Comparison of ENCODE assay signal across 9 cellular contexts in the genomic region with DNA sequence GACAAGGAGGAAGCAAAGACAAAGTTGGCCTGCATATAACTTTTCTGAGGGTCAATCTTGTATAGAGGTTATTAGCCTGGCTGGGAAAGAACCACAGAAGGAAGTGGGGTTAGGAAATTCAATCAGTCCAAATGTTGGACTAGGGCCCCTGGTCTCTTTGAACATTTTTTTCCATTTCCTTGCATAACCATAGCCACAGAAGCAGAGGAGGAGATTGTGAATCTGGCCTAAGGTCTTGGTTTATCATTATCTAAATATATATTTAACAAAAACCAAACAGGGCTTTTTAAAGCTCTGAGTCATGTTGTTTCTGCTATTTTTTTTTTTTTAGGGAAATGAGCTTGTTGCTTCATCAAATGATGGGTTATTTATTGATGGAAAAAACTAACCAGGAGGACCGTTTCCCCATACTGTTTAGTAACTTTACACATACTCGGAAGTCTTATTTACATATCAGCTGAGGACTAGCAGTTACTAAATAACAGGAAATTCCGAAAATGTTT.
DNase-seq lines count a peak whose midpoint lies in the region; ATAC-seq, FAIRE-seq and TF ChIP-seq lines count a peak whose summit lies in the region.
"Had no signal": no experiment of that assay in that cellular context is flagged by ENCODE, and none has a peak within 500 bp of the region (broad histone marks: within the 10 kb centered on the region; RNA-seq: fewer than 3 reads in every experiment).

No MANE protein-coding gene starts in this region.

- H3K9ac ChIP-seq in endothelial cell of umbilical vein (replicated peaks; ENCODE audit: extremely low read depth, insufficient read depth, low read length), result no peak overlapping the region

- no peaks in the 10 kb centered on the region for H3K36me3 ChIP-seq in endothelial cell of umbilical vein (ENCODE audit: control insufficient read depth in 2 of 2, extremely low read depth in 1 of 2, insufficient read depth in 2 of 2, low read length in 2 of 2)

- no peak overlapping the region for H2AFZ ChIP-seq in endothelial cell of umbilical vein (ENCODE audit: low read depth, low read length)

- CTCF ChIA-PET in endothelial cell of umbilical vein (lab: Charles Lee), result interaction anchor here (1.2 to 1.5 kb wide), 3 partner anchors 11 to 26 kb away, joined by 4 to 7 read pairs (median 5); no protein-coding TSS in a partner anchor

- FAIRE-seq in endothelial cell of umbilical vein (lab: Jason Lieb, UNC) (no peak), urothelium cell line (lab: Jason Lieb, UNC) (no peak)

- no peaks in the 10 kb centered on the region for H3K9me1 ChIP-seq in endothelial cell of umbilical vein (replicated peaks; ENCODE audit: control insufficient read depth, extremely low read depth, insufficient read depth, low read length)

- POLR2A ChIA-PET in endothelial cell of umbilical vein (lab: Charles Lee), result no interaction called here

- ATAC-seq in GM19467 (IDR thresholded peaks at IDR 0.05; ENCODE audit: unreplicated experiment) (peak; percentile 82), HG03378 (IDR thresholded peaks at IDR 0.05; ENCODE audit: unreplicated experiment) (peak; percentile 87), GM19455 (IDR thresholded peaks at IDR 0.05; ENCODE audit: unreplicated experiment) (no peak)

- no peak overlapping the region for H3K27ac ChIP-seq in endothelial cell of umbilical vein (ENCODE audit: insufficient read depth, low read depth, low read length)

- dilution Hi-C loops in endothelial cell of umbilical vein (cut with MboI; ENCODE audit: extremely low pct_ligation_motif_present, low sequenced_read_pairs), result no loop called here

- TF ChIP-seq CTCF in AG10803 (conservative IDR thresholded peaks at IDR 0.05; ENCODE audit: low read length) (no peak), endothelial cell of umbilical vein (IDR thresholded peaks at IDR 0.05; ENCODE audit: extremely low read depth in 1 of 2, insufficient read depth in 1 of 2, low read depth in 1 of 2, low read length in 2 of 2) (no peak)

- H3K4me3 ChIP-seq in AG10803 (ENCODE audit: low read length) (no peak overlapping the region), endothelial cell of umbilical vein (replicated peaks in 1 of 3; ENCODE audit: insufficient read depth in 1 of 3, low read depth in 1 of 3, low read length in 3 of 3) (no peak overlapping the region)

- no peaks in the 10 kb centered on the region for H3K79me2 ChIP-seq in endothelial cell of umbilical vein (ENCODE audit: control insufficient read depth, insufficient read depth, low read length)

- BruUV-seq in endothelial cell of umbilical vein (replicated peaks; lab: Mats Ljungman, UMichigan), result no TSS peak

- H3K4me2 ChIP-seq in endothelial cell of umbilical vein (ENCODE audit: insufficient read depth, low read length), result no peak overlapping the region

- TF ChIP-seq POLR2A in endothelial cell of umbilical vein (IDR thresholded peaks at IDR 0.05; ENCODE audit: low read depth, low read length), result no peak

- no peaks in the 10 kb centered on the region for H3K9me3 ChIP-seq in endothelial cell of umbilical vein (replicated peaks; ENCODE audit: control insufficient read depth, insufficient read depth, low read length)

- no peaks in the 10 kb centered on the region for H3K4me1 ChIP-seq in endothelial cell of umbilical vein (ENCODE audit: control insufficient read depth, extremely low read depth, insufficient read depth, low read length)

- H3K27me3 ChIP-seq in endothelial cell of umbilical vein (ENCODE audit: control insufficient read depth in 2 of 2, insufficient read depth in 2 of 2, low read length in 2 of 2), result no peaks in the 10 kb centered on the region

- intact Hi-C loops in endothelial cell of umbilical vein (cut with micrococcal nuclease), result no loop called here

- DNase-seq in AG10803 (ENCODE audit: low read depth) (peak; percentile 67), endothelial cell of umbilical vein (ENCODE audit: low read depth, low spot score) (peak; percentile 10), urothelium cell line (ENCODE audit: low spot score) (no peak), islet precursor cell (no peak)
- DNase-seq in activated CD4-positive, alpha-beta T cell treated with anti-CD3 and anti-CD28 coated beads, Interleukin-2, amount 50 U/mL, for 48 hours, result no peak
- DNase-seq: Karpas-422 had no signal

- H4K20me1 ChIP-seq in endothelial cell of umbilical vein (replicated peaks; ENCODE audit: control insufficient read depth, extremely low read depth, insufficient read depth, low read length), result no peaks in the 10 kb centered on the region

TF ChIP-seq in endothelial cell of umbilical vein, 7 proteins besides CTCF, POLR2A, EP300 and RAD21:
- TF ChIP-seq EZH2 (IDR thresholded peaks at IDR 0.05; ENCODE audit: borderline replicate concordance, low read depth, low read length, severe bottlenecking) (no peak), MAX (IDR thresholded peaks at IDR 0.05; ENCODE audit: insufficient read depth, insufficient read length) (no peak), GATA2 (IDR thresholded peaks at IDR 0.05; ENCODE audit: insufficient read depth, insufficient read length, low read depth, low read length) (no peak), POLR2AphosphoS5 (IDR thresholded peaks at IDR 0.05; ENCODE audit: insufficient read depth, low read depth, low read length) (no peak), JUN (IDR thresholded peaks at IDR 0.05; ENCODE audit: borderline replicate concordance, insufficient read depth, insufficient read length, low read depth) (no peak), FOS (IDR thresholded peaks at IDR 0.05; ENCODE audit: borderline replicate concordance, insufficient read depth, low read length) (no peak), MYC (IDR thresholded peaks at IDR 0.05; ENCODE audit: low read depth, low read length) (no peak)
TF ChIP-seq in endothelial cell of umbilical vein: peak in this region for 0.

Comparison
In these comparisons a context has a peak if more than half of its experiments do, and no peak if none do; other contexts are left out.
1. DNase-seq: peak in AG10803 (single experiment) and endothelial cell of umbilical vein (single experiment); none in activated CD4-positive, alpha-beta T cell treated with anti-CD3 and anti-CD28 coated beads, Interleukin-2, amount 50 U/mL, for 48 hours (0 of 2), urothelium cell line (single experiment) and islet precursor cell (single experiment).